20 cellular contexts compared by ENCODE assay signal in the genomic region with DNA sequence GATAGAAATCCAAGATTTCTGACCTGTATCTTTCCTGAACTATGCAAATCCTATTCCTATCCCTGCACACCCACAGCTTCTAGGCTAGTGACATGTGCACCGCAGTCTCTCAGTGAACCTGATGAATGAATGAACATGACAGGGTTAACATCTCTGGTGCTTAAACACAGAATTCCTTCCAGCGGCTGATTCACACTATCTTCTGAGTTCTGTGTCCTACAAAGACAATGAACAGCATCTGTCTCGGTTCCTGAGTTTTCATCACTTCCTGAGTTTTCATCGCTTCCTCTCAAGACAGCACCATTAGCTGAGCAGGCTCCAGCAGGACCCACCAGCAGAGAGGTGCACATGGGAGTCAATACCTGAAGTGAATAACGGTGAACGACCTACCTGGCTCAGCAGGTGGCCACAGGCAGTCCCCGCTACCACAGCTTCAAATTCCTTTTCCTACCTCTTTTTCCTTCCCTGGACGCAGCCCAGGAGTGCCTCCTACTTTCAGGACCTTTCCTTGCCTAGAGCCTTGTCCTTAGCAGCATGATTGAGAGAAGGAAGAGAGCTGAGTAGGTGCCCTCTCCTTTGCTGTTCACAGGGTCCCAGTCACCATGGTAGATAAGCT.
DNase-seq lines count a peak whose midpoint lies in the region; FAIRE-seq and TF ChIP-seq lines count a peak whose summit lies in the region.
"Had no signal": no experiment of that assay in that cellular context is flagged by ENCODE, and none has a peak within 500 bp of the region (broad histone marks: within the 10 kb centered on the region; RNA-seq: fewer than 3 reads in every experiment).

No MANE protein-coding gene starts in this region.

- H4K20me1 ChIP-seq in mammary epithelial cell (ENCODE audit: insufficient read depth, low read length), result no peaks in the 10 kb centered on the region

- H3K4me3 ChIP-seq in ACC112 (ENCODE audit: low read depth, low read length) (no peak overlapping the region), mammary epithelial cell (replicated peaks in 1 of 3; ENCODE audit: insufficient read depth in 1 of 3, low read depth in 2 of 3, low read length in 3 of 3) (no peak overlapping the region), colonic mucosa (no peak overlapping the region)
- H3K4me3 ChIP-seq: A549, SJCRH30 had no signal

- H3K36me3 ChIP-seq in ACC112 (ENCODE audit: insufficient read depth, low read length) (no peaks in the 10 kb centered on the region; the same call in 1 of the 2 replicates), mammary epithelial cell (ENCODE audit: insufficient read depth, low read length) (no peaks in the 10 kb centered on the region), colonic mucosa (no peaks in the 10 kb centered on the region)
- H3K36me3 ChIP-seq: SJCRH30 had no signal

- H3K4me1 ChIP-seq in ACC112 (ENCODE audit: control insufficient read depth, insufficient read depth, low read length, unreplicated experiment) (peaks cover 46% of the 10 kb centered on the region), mammary epithelial cell (ENCODE audit: insufficient read depth, low read length) (peaks cover 44% of the 10 kb centered on the region), colonic mucosa (peaks cover 11% of the 10 kb centered on the region)
- H3K4me1 ChIP-seq: SJCRH30 had no signal

- CTCF ChIA-PET in mammary epithelial cell (lab: Charles Lee; ENCODE audit: low non-redundant PET), result no interaction called here

- peak overlapping the region; percentile 69 for H3K4me3 Mint-ChIP-seq in HFFc6
- H3K4me3 Mint-ChIP-seq: stimulated activated naive B cell treated with anti-CD40 and anti-IgM and Interleukin-4, amounts not matched to agents 10 μg/mL and 1 μg/mL and 100 μg/mL, for 72 hours had no signal

- DNase-seq in HFFc6 (peak; percentile 37), mammary epithelial cell (no peak), kidney tubule cell (ENCODE audit: low spot score) (peak; percentile 34), frontal cortex (ENCODE audit: low spot score in 2 of 2) (no peak), colonic mucosa (no peak), NCI-H187 (lab: John Stamatoyannopoulos, UW) (no peak)
- DNase-seq in activated naive CD4-positive, alpha-beta T cell (lab: John Stamatoyannopoulos, UW), result no peak
- DNase-seq: activated CD4-positive, alpha-beta T cell treated with anti-CD3 and anti-CD28 coated beads for 48 hours; activated T-cell treated with anti-CD3 and anti-CD28 coated beads for 4 hours; NCI-H1417 treated with DMSO at 0.1 percent for 48 hours; NCI-H345; SJCRH30; stimulated activated naive B cell treated with anti-CD40 and anti-IgM and Interleukin-4, amounts not matched to agents 10 μg/mL and 1 μg/mL and 100 μg/mL, for 72 hours; T-helper 9 cell had no signal

- no peak for FAIRE-seq in frontal cortex (lab: Jason Lieb, UNC)
- FAIRE-seq: A549, islet of Langerhans had no signal

- H3K27me3 Mint-ChIP-seq in HFFc6 (ENCODE audit: insufficient read depth), result no peaks in the 10 kb centered on the region; the same call in 1 of the 2 replicates

- peak overlapping the region; percentile 88 for H3K27ac Mint-ChIP-seq in HFFc6
- H3K27ac Mint-ChIP-seq: activated naive CD4-positive, alpha-beta T cell treated with anti-CD3 and anti-CD28 coated beads, Interleukin-2, amount 50 U/mL, for 72 hours; stimulated activated naive B cell treated with anti-CD40 and anti-IgM and Interleukin-4, amounts not matched to agents 10 μg/mL and 1 μg/mL and 100 μg/mL, for 72 hours had no signal

- peaks cover 4% of the 10 kb centered on the region; the same call in 1 of the 2 replicates for H3K36me3 Mint-ChIP-seq in HFFc6 (ENCODE audit: low read depth)
- H3K36me3 Mint-ChIP-seq: activated naive CD4-positive, alpha-beta T cell treated with anti-CD3 and anti-CD28 coated beads, Interleukin-2, amount 50 U/mL, for 72 hours had no signal

- H2AFZ ChIP-seq in ACC112 (ENCODE audit: low read length, unreplicated experiment) (no peak overlapping the region), mammary epithelial cell (ENCODE audit: low read depth, low read length) (no peak overlapping the region)
- H2AFZ ChIP-seq: parathyroid adenoma had no signal

- WGBS in mammary epithelial cell (ENCODE audit: low coverage, missing lambda C conversion rate), result 42% methylated on average over 6 of the region's 8 CpGs

- TF ChIP-seq CTCF in HFFc6 (IDR thresholded peaks at IDR 0.05) (no peak), mammary epithelial cell (conservative IDR thresholded peaks at IDR 0.05 in 1 of 2, IDR thresholded peaks at IDR 0.05 in 1 of 2; ENCODE audit: extremely low read depth in 1 of 2, insufficient read depth in 1 of 2, low read depth in 1 of 2, low read length in 2 of 2) (no peak), colonic mucosa (IDR thresholded peaks at IDR 0.05) (no peak)

- H3K27ac ChIP-seq in ACC112 (ENCODE audit: low read depth, low read length), result 0 out of 2 replicates have a peak overlapping the region, but pooled peaks have one; percentile 4
- H3K27ac ChIP-seq in mammary epithelial cell (ENCODE audit: insufficient read depth, low read depth, low read length), result peak overlapping the region; percentile 32
- H3K27ac ChIP-seq in colonic mucosa, result no peak overlapping the region
- H3K27ac ChIP-seq: A549, KMS-11, parathyroid adenoma, SJCRH30 had no signal

- no TSS peak for BruUV-seq in mammary epithelial cell (replicated peaks; lab: Mats Ljungman, UMichigan)

- H3K4me1 Mint-ChIP-seq in HFFc6 (ENCODE audit: low read depth), result peaks cover 73% of the 10 kb centered on the region

- peaks cover 82% of the 10 kb centered on the region for H3K79me2 ChIP-seq in ACC112 (ENCODE audit: control insufficient read depth, insufficient read depth, low read length, unreplicated experiment)
- peaks cover 95% of the 10 kb centered on the region for H3K79me2 ChIP-seq in mammary epithelial cell (ENCODE audit: insufficient read depth, low read length)

- no peak overlapping the region for H3K9ac ChIP-seq in mammary epithelial cell (ENCODE audit: insufficient read depth, low read length)
- H3K9ac ChIP-seq in colonic mucosa (ENCODE audit: low read depth in 2 of 2, low read length in 2 of 2), result no peak overlapping the region
- H3K9ac ChIP-seq: KMS-11, parathyroid adenoma had no signal

- in situ Hi-C loops in mammary epithelial cell (cut with MboI; ENCODE audit: low sequenced_read_pairs in 2 of 2), result no loop called here

- intact Hi-C loops in mammary epithelial cell (cut with micrococcal nuclease) (no loop called here), colonic mucosa (cut with DNase I) (no loop called here)

- H3K9me3 ChIP-seq in mammary epithelial cell (replicated peaks; ENCODE audit: insufficient read depth, low read length) (no peaks in the 10 kb centered on the region), colonic mucosa (no peaks in the 10 kb centered on the region)
- H3K9me3 ChIP-seq: A549, SJCRH30 had no signal

- peak overlapping the region; percentile 3 for H3K4me2 ChIP-seq in mammary epithelial cell (ENCODE audit: insufficient read depth, low read depth, low read length)
- H3K4me2 ChIP-seq: A549, KMS-11 had no signal

- H3K9me3 Mint-ChIP-seq in HFFc6, result no peaks in the 10 kb centered on the region
- H3K9me3 Mint-ChIP-seq: activated naive CD4-positive, alpha-beta T cell treated with anti-CD3 and anti-CD28 coated beads, Interleukin-2, amount 50 U/mL, for 72 hours had no signal

- no peaks in the 10 kb centered on the region for H3K27me3 ChIP-seq in ACC112 (ENCODE audit: insufficient read depth, low read length)
- no peaks in the 10 kb centered on the region for H3K27me3 ChIP-seq in mammary epithelial cell (ENCODE audit: insufficient read depth, low read length)
- no peaks in the 10 kb centered on the region for H3K27me3 ChIP-seq in colonic mucosa
- H3K27me3 ChIP-seq: SJCRH30 had no signal

- dilution Hi-C loops in mammary epithelial cell (cut with HindIII; ENCODE audit: low sequenced_read_pairs), result no loop called here

Comparison
In these comparisons a context has a peak if more than half of its experiments do, and no peak if none do; other contexts are left out.
1. DNase-seq: peak in HFFc6 (single experiment) and kidney tubule cell (single experiment); none in mammary epithelial cell (single experiment), frontal cortex (0 of 2), activated naive CD4-positive, alpha-beta T cell (0 of 4), colonic mucosa (single experiment) and NCI-H187 (0 of 2).